In the genomic region with DNA sequence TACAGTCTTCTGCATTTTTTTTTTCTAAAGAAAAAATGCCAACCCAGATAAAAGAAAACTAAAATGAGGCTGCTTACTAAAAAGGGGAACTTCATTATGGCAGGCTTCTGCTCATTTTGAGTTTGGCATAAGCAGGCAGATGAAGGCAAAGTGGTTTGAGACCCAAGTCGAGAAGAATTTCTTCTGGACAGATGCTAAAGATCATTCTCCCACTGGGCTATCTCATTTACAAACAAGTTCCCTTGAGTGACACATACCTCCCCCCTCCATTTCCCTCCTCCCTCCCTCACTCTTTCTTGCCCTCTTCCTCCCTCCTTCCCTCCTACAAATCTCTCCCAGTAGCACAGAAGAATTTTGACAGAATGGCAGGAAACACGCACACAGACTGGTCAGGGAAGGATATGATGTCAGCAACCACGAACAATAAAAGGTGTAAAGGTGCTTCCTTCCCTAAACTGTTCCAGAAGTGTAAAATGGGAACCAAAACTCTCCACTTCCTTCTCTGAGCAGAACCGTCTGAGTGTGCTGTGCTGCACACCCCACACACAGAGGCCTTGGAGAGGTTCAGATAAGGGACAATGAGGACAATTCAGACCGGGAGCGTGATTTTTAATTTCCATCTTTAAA, we compare ENCODE assay signal across 8 cellular contexts. TPM values are rescaled to one million over a fixed set of nuclear protein-coding genes. Genes with fewer than 3 reads are reported as not detected.
A peak's percentile ranks its signal among the peaks of the same experiment; 100 is the strongest.
DNase-seq lines count a peak whose midpoint lies in the region; ATAC-seq and TF ChIP-seq lines count a peak whose summit lies in the region.

No MANE protein-coding gene starts in this region.

- peak; percentile 62 for ATAC-seq in HG02981 (IDR thresholded peaks at IDR 0.05; ENCODE audit: unreplicated experiment)
- ATAC-seq in naive thymus-derived CD8-positive, alpha-beta T cell: peak; percentile 71

- no peaks in the 10 kb centered on the region for H3K9me3 ChIP-seq in duodenal mucosa (ENCODE audit: control insufficient read depth in 1 of 2, low read length in 2 of 2)

- DNase-seq in activated naive CD4-positive, alpha-beta T cell treated with anti-CD3 and anti-CD28 coated beads for 36 hours: peak; percentile 8
- DNase-seq in activated naive CD4-positive, alpha-beta T cell treated with Interleukin-2 at 50 U/mL for 16 hours: no peak
- DNase-seq in naive thymus-derived CD8-positive, alpha-beta T cell: peak in 2 of 10 donors; percentile 10 to 19
- DNase-seq in activated gamma-delta T cell (lab: John Stamatoyannopoulos, UW): no peak
- DNase-seq in NCI-H774 (lab: John Stamatoyannopoulos, UW): no peak

- no peaks in the 10 kb centered on the region for H3K36me3 Mint-ChIP-seq in activated naive CD4-positive, alpha-beta T cell treated with anti-CD3 and anti-CD28 coated beads for 36 hours (ENCODE audit: low read depth)
- no peaks in the 10 kb centered on the region for H3K36me3 Mint-ChIP-seq in naive thymus-derived CD8-positive, alpha-beta T cell

- H3K36me3 ChIP-seq in duodenal mucosa (ENCODE audit: control insufficient read depth in 1 of 2, insufficient read depth in 2 of 2, low read length in 2 of 2): no peaks in the 10 kb centered on the region

- CTCF ChIA-PET in activated naive CD4-positive, alpha-beta T cell treated with anti-CD3 and anti-CD28 coated beads for 36 hours (lab: Charles Lee): interaction anchor here (0.7 kb wide), 1 partner anchor 1797 kb away, joined by 4 read pairs; no protein-coding TSS in a partner anchor

- H3K27me3 ChIP-seq in duodenal mucosa (ENCODE audit: control insufficient read depth in 1 of 2, insufficient read depth in 2 of 2, low read length in 2 of 2): no peaks in the 10 kb centered on the region

- POLR2A ChIA-PET in naive thymus-derived CD8-positive, alpha-beta T cell (lab: Charles Lee): no interaction called here

- intact Hi-C loops in activated naive CD4-positive, alpha-beta T cell treated with anti-CD3 and anti-CD28 coated beads for 36 hours (cut with micrococcal nuclease): loop anchor here (1.0 to 5.0 kb wide), 3 partner anchors 18 to 150 kb away; partner anchors contain the start of gene MEF2C

- no peak overlapping the region for H3K4me3 ChIP-seq in duodenal mucosa (ENCODE audit: low read depth in 1 of 2, low read length in 2 of 2)

- H3K27ac ChIP-seq in duodenal mucosa (ENCODE audit: low read depth, low read length): peak overlapping the region; percentile 27

- no peaks in the 10 kb centered on the region for H3K9me3 Mint-ChIP-seq in activated naive CD4-positive, alpha-beta T cell treated with anti-CD3 and anti-CD28 coated beads for 36 hours
- H3K9me3 Mint-ChIP-seq in naive thymus-derived CD8-positive, alpha-beta T cell: no peaks in the 10 kb centered on the region

- no peak overlapping the region for H3K27ac Mint-ChIP-seq in activated naive CD4-positive, alpha-beta T cell treated with anti-CD3 and anti-CD28 coated beads for 36 hours
- H3K27ac Mint-ChIP-seq in naive thymus-derived CD8-positive, alpha-beta T cell: peak overlapping the region in 5 of 10 donors; percentile 27 to 85 (median 48)

- no peak overlapping the region for H3K9ac ChIP-seq in duodenal mucosa (ENCODE audit: low read depth in 1 of 2, low read length in 2 of 2)

- H3K4me3 Mint-ChIP-seq in activated naive CD4-positive, alpha-beta T cell treated with anti-CD3 and anti-CD28 coated beads for 36 hours: no peak overlapping the region
- H3K4me3 Mint-ChIP-seq in naive thymus-derived CD8-positive, alpha-beta T cell: peak overlapping the region in 9 of 10 donors; percentile 30 to 72 (median 58)

- peaks cover 39% of the 10 kb centered on the region for H3K4me1 Mint-ChIP-seq in activated naive CD4-positive, alpha-beta T cell treated with anti-CD3 and anti-CD28 coated beads for 36 hours (ENCODE audit: low read depth)
- H3K4me1 Mint-ChIP-seq in naive thymus-derived CD8-positive, alpha-beta T cell: peaks cover 17 to 77% (median 41%) of the 10 kb centered on the region in 4 donors

- H3K4me1 ChIP-seq in duodenal mucosa (ENCODE audit: control insufficient read depth in 1 of 2, insufficient read depth in 2 of 2, low read length in 2 of 2): no peaks in the 10 kb centered on the region

- peaks cover 18% of the 10 kb centered on the region for H3K27me3 Mint-ChIP-seq in activated naive CD4-positive, alpha-beta T cell treated with anti-CD3 and anti-CD28 coated beads for 36 hours (ENCODE audit: low read depth)
- H3K27me3 Mint-ChIP-seq in naive thymus-derived CD8-positive, alpha-beta T cell: peaks cover 0 to 4% (median 0%) of the 10 kb centered on the region in 5 donors

TF ChIP-seq in PFSK-1, 5 proteins besides CTCF, POLR2A, EP300 and RAD21:
- TF ChIP-seq SIN3A (IDR thresholded peaks at IDR 0.05; ENCODE audit: borderline replicate concordance, insufficient read depth, low read length) (no peak), FOXP2 (optimal IDR thresholded peaks at IDR 0.05; ENCODE audit: borderline replicate concordance, extremely low read depth, extremely low read length, insufficient read depth) (peak; percentile 76), TAF1 (IDR thresholded peaks at IDR 0.05; ENCODE audit: borderline replicate concordance, insufficient read depth, low read length) (no peak; the same call in 1 of the 2 replicates), POLR2AphosphoS5 (IDR thresholded peaks at IDR 0.05; ENCODE audit: low read depth, low read length) (peak; percentile 51; the same call in 1 of the 2 replicates)
- TF ChIP-seq, protein P1, sequence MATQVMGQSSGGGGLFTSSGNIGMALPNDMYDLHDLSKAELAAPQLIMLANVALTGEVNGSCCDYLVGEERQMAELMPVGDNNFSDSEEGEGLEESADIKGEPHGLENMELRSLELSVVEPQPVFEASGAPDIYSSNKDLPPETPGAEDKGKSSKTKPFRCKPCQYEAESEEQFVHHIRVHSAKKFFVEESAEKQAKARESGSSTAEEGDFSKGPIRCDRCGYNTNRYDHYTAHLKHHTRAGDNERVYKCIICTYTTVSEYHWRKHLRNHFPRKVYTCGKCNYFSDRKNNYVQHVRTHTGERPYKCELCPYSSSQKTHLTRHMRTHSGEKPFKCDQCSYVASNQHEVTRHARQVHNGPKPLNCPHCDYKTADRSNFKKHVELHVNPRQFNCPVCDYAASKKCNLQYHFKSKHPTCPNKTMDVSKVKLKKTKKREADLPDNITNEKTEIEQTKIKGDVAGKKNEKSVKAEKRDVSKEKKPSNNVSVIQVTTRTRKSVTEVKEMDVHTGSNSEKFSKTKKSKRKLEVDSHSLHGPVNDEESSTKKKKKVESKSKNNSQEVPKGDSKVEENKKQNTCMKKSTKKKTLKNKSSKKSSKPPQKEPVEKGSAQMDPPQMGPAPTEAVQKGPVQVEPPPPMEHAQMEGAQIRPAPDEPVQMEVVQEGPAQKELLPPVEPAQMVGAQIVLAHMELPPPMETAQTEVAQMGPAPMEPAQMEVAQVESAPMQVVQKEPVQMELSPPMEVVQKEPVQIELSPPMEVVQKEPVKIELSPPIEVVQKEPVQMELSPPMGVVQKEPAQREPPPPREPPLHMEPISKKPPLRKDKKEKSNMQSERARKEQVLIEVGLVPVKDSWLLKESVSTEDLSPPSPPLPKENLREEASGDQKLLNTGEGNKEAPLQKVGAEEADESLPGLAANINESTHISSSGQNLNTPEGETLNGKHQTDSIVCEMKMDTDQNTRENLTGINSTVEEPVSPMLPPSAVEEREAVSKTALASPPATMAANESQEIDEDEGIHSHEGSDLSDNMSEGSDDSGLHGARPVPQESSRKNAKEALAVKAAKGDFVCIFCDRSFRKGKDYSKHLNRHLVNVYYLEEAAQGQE (IDR thresholded peaks at IDR 0.05; ENCODE audit: insufficient read depth in 1 of 2, low read depth in 2 of 2, low read length in 2 of 2): peak in 1 of 2 experiments; percentile 49; a peak in 2 of 4 replicates

RNA-seq across cellular contexts. Expression of gene MEF2C, which starts 55.9 kb away (rescaled TPM):
- total RNA-seq in activated naive CD4-positive, alpha-beta T cell treated with anti-CD3 and anti-CD28 coated beads for 36 hours: not detected
- polyA plus RNA-seq in PFSK-1 (2012; ENCODE audit: insufficient read length, low read depth): 13.4 TPM
- 10 to 100 TPM in 1 of 2 experiments, 1 to 10 TPM in 1; 8.9 to 10.8 TPM for total RNA-seq in naive thymus-derived CD8-positive, alpha-beta T cell
- polyA plus RNA-seq in naive thymus-derived CD8-positive, alpha-beta T cell: under 1 TPM; 0.14 to 0.48 (median 0.46) TPM

Comparison
In these comparisons a context has a peak if more than half of its experiments do, and no peak if none do; other contexts are left out.
1. RNA of gene MEF2C, which starts 55.9 kb away (total RNA-seq): 8.9 to 10.8 TPM in naive thymus-derived CD8-positive, alpha-beta T cell; not detected in activated naive CD4-positive, alpha-beta T cell treated with anti-CD3 and anti-CD28 coated beads for 36 hours; every median in the first group is over 4 times any median in the second.